Comparison of ENCODE assay signal across 8 cellular contexts in genomic region chr14:76762617-76763361, GRCh38. TPM values are rescaled to one million over a fixed set of nuclear protein-coding genes. Genes with fewer than 3 reads are reported as not detected.
DNase-seq lines count a peak whose midpoint lies in the region; ATAC-seq and TF ChIP-seq lines count a peak whose summit lies in the region.

No MANE protein-coding gene starts in this region.

- H3K9me3 Mint-ChIP-seq in T-helper 2 cell treated with Interferon-gamma antibody and Interleukin-4, amounts not matched to agents 5 μg/mL and 100 μg/mL, for 36 hours: no peaks in the 10 kb centered on the region

- H3K27ac ChIP-seq in breast epithelium (peak overlapping the region in 1 of 2 donors; percentile 19), right lobe of liver (peak overlapping the region in 2 of 3 donors; percentile 8 to 51), thoracic aorta (peak overlapping the region in 1 of 2 donors; percentile 82)

- peaks cover 56% of the 10 kb centered on the region for H3K27me3 Mint-ChIP-seq in T-helper 2 cell treated with Interferon-gamma antibody and Interleukin-4, amounts not matched to agents 5 μg/mL and 100 μg/mL, for 36 hours (ENCODE audit: low read depth)

- H3K4me1 ChIP-seq in breast epithelium: no peaks in the 10 kb centered on the region
- H3K4me1 ChIP-seq in right lobe of liver: peaks cover 0 to 7% (median 0%) of the 10 kb centered on the region in 4 donors
- peaks cover 13 to 49% of the 10 kb centered on the region in 2 donors for H3K4me1 ChIP-seq in thoracic aorta (ENCODE audit: control insufficient read depth in 1 of 2, low read depth in 2 of 2)

- H3K27me3 ChIP-seq in breast epithelium (no peaks in the 10 kb centered on the region), right lobe of liver (no peaks in the 10 kb centered on the region), thoracic aorta (replicated peaks; ENCODE audit: insufficient read depth) (no peaks in the 10 kb centered on the region)

- peak in 1 of 4 donors; percentile 6 for ATAC-seq in right lobe of liver
- ATAC-seq in thoracic aorta (ENCODE audit: insufficient number of reproducible peaks, low FRiP score, low read depth): no peak

- H3K27ac Mint-ChIP-seq in T-helper 2 cell treated with Interferon-gamma antibody and Interleukin-4, amounts not matched to agents 5 μg/mL and 100 μg/mL, for 36 hours: no peak overlapping the region

- intact Hi-C loops in breast epithelium (cut with DNase I; ENCODE audit: low total_unique reads) (no loop called here), right lobe of liver (cut with DNase I) (no loop called here)

- no peaks in the 10 kb centered on the region for H3K36me3 Mint-ChIP-seq in T-helper 2 cell treated with Interferon-gamma antibody and Interleukin-4, amounts not matched to agents 5 μg/mL and 100 μg/mL, for 36 hours (ENCODE audit: low read depth)

- TF ChIP-seq CTCF in breast epithelium (IDR thresholded peaks at IDR 0.05) (no peak), right lobe of liver (IDR thresholded peaks at IDR 0.05) (no peak), thoracic aorta (IDR thresholded peaks at IDR 0.05) (no peak)

- H3K4me3 ChIP-seq in breast epithelium (peak overlapping the region; percentile 71 to 97 (median 82)), right lobe of liver (peak overlapping the region; percentile 54 to 65 (median 63)), thoracic aorta (peak overlapping the region; percentile 80)

- no peaks in the 10 kb centered on the region for H3K9me3 ChIP-seq in breast epithelium
- H3K9me3 ChIP-seq in right lobe of liver: no peaks in the 10 kb centered on the region
- H3K9me3 ChIP-seq in thoracic aorta: no peaks in the 10 kb centered on the region

- H3K4me1 Mint-ChIP-seq in T-helper 2 cell treated with Interferon-gamma antibody and Interleukin-4, amounts not matched to agents 5 μg/mL and 100 μg/mL, for 36 hours (ENCODE audit: low read depth): peaks cover 9% of the 10 kb centered on the region

- DNase-seq in T-helper 2 cell treated with Interferon-gamma antibody and Interleukin-4, amounts not matched to agents 5 μg/mL and 100 μg/mL, for 36 hours (ENCODE audit: low spot score): peak; percentile 3
- DNase-seq in T-helper 2 cell: no peak
- DNase-seq in breast epithelium (ENCODE audit: low spot score in 2 of 2): peak in 1 of 2 donors; percentile 15
- DNase-seq in right lobe of liver: no peak
- no peak for DNase-seq in thoracic aorta (ENCODE audit: low spot score)
- no peak for DNase-seq in iPS-NIHi11 (ENCODE audit: low spot score)
- no peak for DNase-seq in UCSD-AML1 (lab: John Stamatoyannopoulos, UW; ENCODE audit: unreplicated experiment)
- no peak for DNase-seq in effector CD8-positive, alpha-beta T cell (lab: John Stamatoyannopoulos, UW)

- TF ChIP-seq POLR2A in breast epithelium (IDR thresholded peaks at IDR 0.05): no peak
- TF ChIP-seq POLR2A in right lobe of liver (IDR thresholded peaks at IDR 0.05): no peak

- H3K4me3 Mint-ChIP-seq in T-helper 2 cell treated with Interferon-gamma antibody and Interleukin-4, amounts not matched to agents 5 μg/mL and 100 μg/mL, for 36 hours: peak overlapping the region; percentile 82

- WGBS in right lobe of liver (ENCODE audit: insufficient coverage, low coverage, low lambda C conversion rate, missing lambda C conversion rate): 28% methylated on average over 9 of the region's 27 CpGs

- H3K36me3 ChIP-seq in breast epithelium: no peaks in the 10 kb centered on the region
- no peaks in the 10 kb centered on the region for H3K36me3 ChIP-seq in right lobe of liver
- H3K36me3 ChIP-seq in thoracic aorta: no peaks in the 10 kb centered on the region

RNA-seq across cellular contexts. Expression of gene VASH1, which starts 1.5 kb away (rescaled TPM):
- total RNA-seq in breast epithelium: 1 to 10 TPM; 5.6 to 7.8 (median 5.8) TPM
- total RNA-seq in right lobe of liver: 10 to 100 TPM in 1 of 6 experiments, 1 to 10 TPM in 5; 2.0 to 12.3 (median 4.6) TPM
- total RNA-seq in thoracic aorta: 10 to 100 TPM; 21.5 to 27.7 TPM

RNA-seq across cellular contexts. Expression of gene ANGEL1, which starts 49.9 kb away (rescaled TPM):
- total RNA-seq in breast epithelium (10 to 100 TPM; 18.6 to 30.5 (median 24.7) TPM), right lobe of liver (10 to 100 TPM in 5 of 6 experiments, 1 to 10 TPM in 1; 9.3 to 17.8 (median 14.4) TPM), thoracic aorta (10 to 100 TPM; 19.5 to 24.5 TPM)
